Comparison of ENCODE assay signal across 8 cellular contexts in the genomic region with DNA sequence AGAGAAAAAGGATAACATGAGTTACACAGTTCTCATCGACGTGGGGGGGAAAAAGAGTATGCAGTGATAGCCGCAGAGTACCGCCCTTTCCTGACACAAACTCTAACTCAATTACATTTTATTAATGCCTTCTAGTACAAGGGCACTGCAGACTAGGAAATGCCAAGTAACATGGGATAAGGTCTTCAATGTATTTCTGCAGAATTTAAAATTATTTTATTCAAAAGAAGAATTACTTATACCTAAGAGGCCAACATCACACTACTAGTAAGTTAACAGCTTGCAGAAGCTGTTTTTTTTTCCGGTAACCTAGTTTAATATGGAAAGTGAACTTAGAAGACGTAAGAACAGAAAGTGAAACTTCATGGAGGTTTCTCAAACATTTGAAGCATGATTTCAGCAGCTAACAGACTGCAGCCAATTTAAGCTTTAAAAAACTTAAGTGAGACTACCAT. TPM values are rescaled to one million over a fixed set of nuclear protein-coding genes. Genes with fewer than 3 reads are reported as not detected.
DNase-seq lines count a peak whose midpoint lies in the region; ATAC-seq, FAIRE-seq and TF ChIP-seq lines count a peak whose summit lies in the region.
"Had no signal": no experiment of that assay in that cellular context is flagged by ENCODE, and none has a peak within 500 bp of the region (broad histone marks: within the 10 kb centered on the region; RNA-seq: fewer than 3 reads in every experiment).

No MANE protein-coding gene starts in this region.

- H3K9me3 ChIP-seq in OCI-LY1 (ENCODE audit: low read length) = no peaks in the 10 kb centered on the region
- no peaks in the 10 kb centered on the region for H3K9me3 ChIP-seq in endodermal cell (ENCODE audit: control insufficient read depth, low read length)
- H3K9me3 ChIP-seq in spleen = no peaks in the 10 kb centered on the region

- H4K20me1 ChIP-seq in OCI-LY1 (ENCODE audit: insufficient read depth, low read length) = no peaks in the 10 kb centered on the region

- peaks cover 23% of the 10 kb centered on the region for H3K79me2 ChIP-seq in OCI-LY1 (ENCODE audit: insufficient read depth, low read length)

- H3K27ac ChIP-seq in OCI-LY1 (ENCODE audit: low read depth, low read length, poor library complexity, severe bottlenecking) (peak overlapping the region; percentile 74), endodermal cell (ENCODE audit: low read depth, low read length) (no peak overlapping the region), spleen (peak overlapping the region; percentile 44 to 100 (median 84))

- H3K9me2 ChIP-seq in OCI-LY1 (ENCODE audit: low read depth, low read length) = no peaks in the 10 kb centered on the region

- no peak for ATAC-seq in GM18498 (IDR thresholded peaks at IDR 0.05; ENCODE audit: unreplicated experiment)

- peaks cover 60% of the 10 kb centered on the region for H3K36me3 Mint-ChIP-seq in endodermal cell (ENCODE audit: low read depth)

- intact Hi-C loops in spleen (cut with DNase I; ENCODE audit: low total_unique reads) = loop anchor here (10.0 kb wide), 1 partner anchor 54 kb away; a partner anchor contains a TSS

- H3K9me3 Mint-ChIP-seq in endodermal cell = no peaks in the 10 kb centered on the region

- WGBS in endodermal cell (ENCODE audit: insufficient coverage in 1 of 2, insufficient read length in 1 of 2), 2 experiments = 98 to 100% methylated on average over 1 to 5 of the region's 6 CpGs
- WGBS in spleen, 5 donors = 0 to 3% (median 1%) methylated on average over 6 of the region's 6 CpGs

- H3K27me3 ChIP-seq in OCI-LY1 (ENCODE audit: insufficient read depth, low read length) = no peaks in the 10 kb centered on the region
- no peaks in the 10 kb centered on the region for H3K27me3 ChIP-seq in endodermal cell (ENCODE audit: control insufficient read depth, insufficient read depth, low read length, poor library complexity, severe bottlenecking)
- no peaks in the 10 kb centered on the region for H3K27me3 ChIP-seq in spleen (replicated peaks in 1 of 7)

- in situ Hi-C loops in GM13977 (cut with MboI; ENCODE audit: low pct_unique_long_range_greater_than_20kb, low sequenced_read_pairs, unreplicated experiment) = no loop called here

- H3K4me2 ChIP-seq in OCI-LY1 (ENCODE audit: low read length) = peak overlapping the region; percentile 87

- H3K36me3 ChIP-seq in OCI-LY1 (ENCODE audit: insufficient read depth, low read length) = peaks cover 76% of the 10 kb centered on the region
- H3K36me3 ChIP-seq in endodermal cell (ENCODE audit: control insufficient read depth, insufficient read depth, low read length) = peaks cover 71% of the 10 kb centered on the region
- H3K36me3 ChIP-seq in spleen = peaks cover 3 to 73% (median 54%) of the 10 kb centered on the region in 6 donors

- no peaks in the 10 kb centered on the region for H3K27me3 Mint-ChIP-seq in endodermal cell (ENCODE audit: insufficient read depth)

- no peak overlapping the region for H3K27ac Mint-ChIP-seq in endodermal cell

- H3F3A ChIP-seq in OCI-LY1 (ENCODE audit: insufficient read depth, low read length) = no peaks in the 10 kb centered on the region

- no peak overlapping the region for H3K4me3 Mint-ChIP-seq in endodermal cell

- H3K4me1 ChIP-seq in OCI-LY1 (ENCODE audit: insufficient read depth, low read length, severe bottlenecking) = peaks cover 52% of the 10 kb centered on the region
- H3K4me1 ChIP-seq in endodermal cell (ENCODE audit: control insufficient read depth, insufficient read depth, low read length) = no peaks in the 10 kb centered on the region
- H3K4me1 ChIP-seq in spleen = peaks cover 41 to 86% (median 69%) of the 10 kb centered on the region in 6 donors

- DNase-seq in GM13977 (ENCODE audit: low spot score) (peak; percentile 71), endodermal cell (peak; percentile 1), spleen (no peak), dedifferentiated amniotic fluid mesenchymal stem cell (ENCODE audit: extremely low spot score) (no peak), D721Med (ENCODE audit: insufficient read length, low spot score) (no peak)
- DNase-seq: NCI-H2029 had no signal

- H2AFZ ChIP-seq in OCI-LY1 (ENCODE audit: low read length) = no peak overlapping the region

- no peak for FAIRE-seq in D721Med (lab: Jason Lieb, UNC)

- H3K9ac ChIP-seq in OCI-LY1 (ENCODE audit: low read length) = peak overlapping the region; percentile 45
- H3K9ac ChIP-seq in endodermal cell (ENCODE audit: extremely low read depth, low read length, poor library complexity, severe bottlenecking) = no peak overlapping the region

- peak overlapping the region; percentile 93 for H3K4me3 ChIP-seq in OCI-LY1 (ENCODE audit: low read depth, low read length, poor library complexity, severe bottlenecking)
- H3K4me3 ChIP-seq in endodermal cell (ENCODE audit: low read length) = peak overlapping the region; percentile 63
- peak overlapping the region; percentile 16 to 95 (median 34) for H3K4me3 ChIP-seq in spleen

- no peak for TF ChIP-seq POLR2A in spleen (IDR thresholded peaks at IDR 0.05)

- peaks cover 22% of the 10 kb centered on the region for H3K4me1 Mint-ChIP-seq in endodermal cell

- TF ChIP-seq CTCF in GM13977 (IDR thresholded peaks at IDR 0.05; ENCODE audit: extremely low read depth, insufficient read depth, missing control alignments) (no peak), OCI-LY1 (IDR thresholded peaks at IDR 0.05; ENCODE audit: low read length) (no peak), endodermal cell (conservative IDR thresholded peaks at IDR 0.05) (no peak), spleen (IDR thresholded peaks at IDR 0.05 in 8 of 11, conservative IDR thresholded peaks at IDR 0.05 in 3 of 11) (no peak), D721Med (IDR thresholded peaks at IDR 0.05; ENCODE audit: insufficient read depth, missing control alignments) (no peak)

RNA-seq across cellular contexts. Expression of a gene that starts 3.9 kb away (rescaled TPM):
- total RNA-seq in endodermal cell (10 to 100 TPM; 40.0 to 53.3 TPM), spleen (100 to 1,000 TPM in 6 of 7 donors, 10 to 100 TPM in 1; 88.0 to 154 (median 113) TPM)
- 21.9 TPM for polyA plus RNA-seq in endodermal cell (2013, experiment 1 of 2)
- polyA plus RNA-seq in endodermal cell (2013, experiment 2 of 2) = 23.6 TPM
- polyA plus RNA-seq in spleen = 10 to 100 TPM; 27.0 to 45.3 (median 42.0) TPM

RNA-seq across cellular contexts. Expression of a gene that starts 55.8 kb away (rescaled TPM):
- total RNA-seq in endodermal cell (10 to 100 TPM; 21.0 to 23.7 TPM), spleen (10 to 100 TPM; 12.1 to 18.5 (median 14.6) TPM)
- 17.7 TPM for polyA plus RNA-seq in endodermal cell (2013, experiment 1 of 2)
- polyA plus RNA-seq in endodermal cell (2013, experiment 2 of 2) = 18.2 TPM
- 10 to 100 TPM; 18.7 to 24.2 (median 19.0) TPM for polyA plus RNA-seq in spleen

RNA-seq across cellular contexts. Expression of a gene that starts 59.1 kb away (rescaled TPM):
- total RNA-seq in endodermal cell (1 to 10 TPM; 1.7 to 2.2 TPM), spleen (not detected)
- 0.75 TPM for polyA plus RNA-seq in endodermal cell (2013, experiment 1 of 2)
- 0.75 TPM for polyA plus RNA-seq in endodermal cell (2013, experiment 2 of 2)
- polyA plus RNA-seq in spleen = under 1 TPM in 1 of 3 donors, not detected in 2; 0.06 TPM

Comparison
In these comparisons a context has a peak if more than half of its experiments do, and no peak if none do; other contexts are left out.
1. DNase-seq: peak in GM13977 (single experiment) and endodermal cell (single experiment); none in spleen (single experiment), dedifferentiated amniotic fluid mesenchymal stem cell (single experiment) and D721Med (single experiment).
2. H3K4me3 ChIP-seq: peak in every context shown above with its lines; median percentile 93 in OCI-LY1; 63 in endodermal cell; 34 in spleen.